27 cellular contexts compared by ENCODE assay signal in the genomic region with DNA sequence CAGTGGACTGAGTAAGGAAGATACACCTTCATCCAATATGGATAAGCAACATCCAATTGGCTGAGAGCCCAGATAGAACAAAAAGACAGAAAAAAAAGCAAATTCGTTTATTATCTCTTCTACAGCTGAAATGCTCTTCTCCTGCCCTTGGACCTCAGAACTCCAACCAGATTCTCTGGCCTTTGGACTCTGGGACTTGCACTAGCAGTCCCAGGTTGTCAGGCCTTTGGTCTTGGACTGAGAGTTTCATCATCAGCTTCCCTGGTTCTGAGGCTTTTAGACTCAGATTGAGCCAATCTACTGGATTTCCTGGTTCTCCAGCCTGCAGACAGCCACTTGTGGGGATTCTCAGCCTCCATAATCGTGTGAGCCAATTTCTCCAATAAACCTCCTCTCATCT.
"Had no signal": no experiment of that assay in that cellular context is flagged by ENCODE, and none has a peak within 500 bp of the region (broad histone marks: within the 10 kb centered on the region; RNA-seq: fewer than 3 reads in every experiment).

No MANE protein-coding gene starts in this region.

- H3K27ac ChIP-seq: colonic mucosa, epithelial cell of prostate, esophagus squamous epithelium, gastrocnemius medialis, heart right ventricle, left ventricle myocardium inferior had no signal

- H3K4me3 ChIP-seq: colonic mucosa, esophagus squamous epithelium, gastrocnemius medialis, heart right ventricle, left ventricle myocardium inferior, lung had no signal

- H3K9me3 ChIP-seq: colonic mucosa, esophagus squamous epithelium, gastrocnemius medialis had no signal

- H3K27me3 ChIP-seq: colonic mucosa, esophagus squamous epithelium, gastrocnemius medialis, heart right ventricle had no signal

- FAIRE-seq: endometrium, islet of Langerhans, keratinocyte had no signal

- H3K4me1 ChIP-seq: colonic mucosa, esophagus squamous epithelium, gastrocnemius medialis, heart right ventricle, left ventricle myocardium inferior had no signal

- DNase-seq: cerebellar nuclear complex; colonic mucosa; cortex of kidney; effector CD8-positive, alpha-beta T cell; effector memory CD8-positive, alpha-beta T cell; endodermal cell; erythroblast; esophagus squamous epithelium; foreskin fibroblast; foreskin melanocyte; gastrocnemius medialis; glutamatergic neuron; head of caudate nucleus; heart right ventricle; hypothalamus; immature natural killer cell; left cardiac atrium; left ventricle myocardium inferior; mammary epithelial cell; mesendoderm; midbrain had no signal

- H3K36me3 ChIP-seq: colonic mucosa, esophagus squamous epithelium, gastrocnemius medialis, heart right ventricle, left ventricle myocardium inferior had no signal

- ATAC-seq: effector memory CD8-positive, alpha-beta T cell; esophagus mucosa; gastrocnemius medialis; heart right ventricle; left cardiac atrium had no signal
